ENCODE assay signal across 15 cellular contexts in the genomic region with DNA sequence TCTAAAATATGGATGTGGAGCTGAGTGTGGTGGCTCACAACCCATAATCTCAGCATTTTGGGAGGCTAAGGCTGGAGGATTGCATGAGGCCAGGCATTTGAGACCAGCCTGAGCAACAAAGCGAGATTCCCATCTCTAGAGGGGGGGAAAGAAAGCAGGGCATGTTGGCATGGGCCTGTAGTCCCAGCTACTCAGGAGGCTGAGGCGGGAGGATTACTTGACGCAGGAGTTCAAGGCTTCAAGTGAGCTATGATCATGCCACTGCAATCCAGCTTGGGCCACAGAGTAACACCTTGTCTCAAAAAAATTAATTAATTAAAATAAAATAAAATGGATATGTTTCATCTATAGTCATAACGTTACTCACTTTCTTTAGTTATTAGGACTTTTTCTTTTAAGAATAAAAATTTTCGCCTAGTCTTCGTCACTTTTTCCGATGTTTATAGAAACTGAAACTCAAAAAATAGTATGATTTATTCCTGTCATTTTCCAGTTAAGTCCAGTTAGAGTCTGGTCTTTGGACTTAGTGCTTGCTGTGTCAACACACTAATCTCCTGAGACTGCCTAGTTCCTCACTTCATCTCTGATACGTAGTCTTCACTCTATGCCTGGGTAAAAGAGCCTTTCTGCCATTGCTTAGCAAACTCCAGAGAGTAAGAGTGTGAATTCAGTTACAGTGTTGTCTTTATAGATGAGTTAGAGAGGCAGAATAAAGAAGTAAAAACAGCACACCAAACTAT. TPM values are rescaled to one million over a fixed set of nuclear protein-coding genes. Genes with fewer than 3 reads are reported as not detected.
DNase-seq lines count a peak whose midpoint lies in the region; ATAC-seq, FAIRE-seq and TF ChIP-seq lines count a peak whose summit lies in the region.
"Had no signal": no experiment of that assay in that cellular context is flagged by ENCODE, and none has a peak within 500 bp of the region (broad histone marks: within the 10 kb centered on the region; RNA-seq: fewer than 3 reads in every experiment).

No MANE protein-coding gene starts in this region.

- peak in 1 of 2 experiments; percentile 74; a peak in 4 of 6 replicates for ATAC-seq in A549
- ATAC-seq in activated naive CD8-positive, alpha-beta T cell treated with anti-CD3 and anti-CD28 coated beads, Interleukin-2, amount 50 U/mL, for 24 hours = no peak
- ATAC-seq: T-cell had no signal

- 67% methylated on average over 8 of the region's 8 CpGs for WGBS in A549 (ENCODE audit: missing lambda C conversion rate)

- DNase-seq in A549 (ENCODE audit: low read depth in 1 of 2, low spot score in 1 of 2) = peak in 1 of 2 experiments; percentile 37
- peak; percentile 33 for DNase-seq in GM13976 (ENCODE audit: low spot score)
- DNase-seq in activated naive CD8-positive, alpha-beta T cell treated with anti-CD3 and anti-CD28 coated beads, Interleukin-2, amount 50 U/mL, for 24 hours = no peak
- no peak for DNase-seq in mesothelial cell of epicardium (ENCODE audit: low spot score in 2 of 2, unreplicated experiment in 2 of 2)
- DNase-seq in RWPE1 (ENCODE audit: low spot score) = no peak
- DNase-seq in KG1 (lab: John Stamatoyannopoulos, UW) = no peak
- DNase-seq in retina = no peak
- no peak for DNase-seq in COLO829 (ENCODE audit: low spot score)
- DNase-seq: activated CD4-positive, alpha-beta T cell treated with anti-CD3 and anti-CD28 coated beads for 48 hours; DND-41; NCI-H1105; T-cell; trophoblast cell had no signal

- no peaks in the 10 kb centered on the region for H3K9me3 ChIP-seq in A549

- H3K4me1 Mint-ChIP-seq in activated naive CD8-positive, alpha-beta T cell treated with anti-CD3 and anti-CD28 coated beads, Interleukin-2, amount 50 U/mL, for 24 hours = peaks cover 12% of the 10 kb centered on the region
- no peaks in the 10 kb centered on the region for H3K4me1 Mint-ChIP-seq in mesothelial cell of epicardium

- CTCF ChIA-PET in A549 (lab: Yijun Ruan, JAX) (interaction anchor here (1.4 kb wide), 1 partner anchor 29 kb away, joined by 3 read pairs; no protein-coding TSS in a partner anchor), RWPE1 (lab: Yijun Ruan, JAX) (interaction anchor here (0.6 to 1.1 kb wide), 5 partner anchors 9 to 896 kb away, joined by 3 to 4 read pairs (median 3); no protein-coding TSS in a partner anchor)

- no peak overlapping the region for H3K4me3 ChIP-seq in A549

- peaks cover 17% of the 10 kb centered on the region for H3K36me3 Mint-ChIP-seq in activated naive CD8-positive, alpha-beta T cell treated with anti-CD3 and anti-CD28 coated beads, Interleukin-2, amount 50 U/mL, for 24 hours (ENCODE audit: low read depth)
- H3K36me3 Mint-ChIP-seq in mesothelial cell of epicardium = peaks cover 5% of the 10 kb centered on the region

- H3K9me3 Mint-ChIP-seq in activated naive CD8-positive, alpha-beta T cell treated with anti-CD3 and anti-CD28 coated beads, Interleukin-2, amount 50 U/mL, for 24 hours = no peaks in the 10 kb centered on the region
- H3K9me3 Mint-ChIP-seq in mesothelial cell of epicardium = no peaks in the 10 kb centered on the region
- H3K9me3 Mint-ChIP-seq: T-cell had no signal

- no peak overlapping the region for H3K27ac ChIP-seq in A549
- H3K27ac ChIP-seq in RWPE1 = no peak overlapping the region

- TF ChIP-seq EP300 in A549 (IDR thresholded peaks at IDR 0.05) = no peak

- no peak for TF ChIP-seq RAD21 in A549 (conservative IDR thresholded peaks at IDR 0.05 in 1 of 2, IDR thresholded peaks at IDR 0.05 in 1 of 2)

- no peak for FAIRE-seq in A549 (lab: Jason Lieb, UNC)
- FAIRE-seq: astrocyte, HTR-8/SVneo had no signal

- H3K4me1 ChIP-seq in A549 = peaks cover 7% of the 10 kb centered on the region; the same call in 1 of the 3 replicates

- no peaks in the 10 kb centered on the region for H3K27me3 Mint-ChIP-seq in activated naive CD8-positive, alpha-beta T cell treated with anti-CD3 and anti-CD28 coated beads, Interleukin-2, amount 50 U/mL, for 24 hours
- H3K27me3 Mint-ChIP-seq in mesothelial cell of epicardium (ENCODE audit: low read depth) = no peaks in the 10 kb centered on the region
- H3K27me3 Mint-ChIP-seq: T-cell had no signal

- in situ Hi-C loops in GM13976 (cut with MboI; ENCODE audit: low sequenced_read_pairs, unreplicated experiment) = no loop called here

- POLR2A ChIA-PET in A549 (lab: Yijun Ruan, JAX) (no interaction called here), RWPE1 (lab: Yijun Ruan, JAX; ENCODE audit: low non-redundant PET) (no interaction called here)

- no peak for TF ChIP-seq POLR2A in A549 (IDR thresholded peaks at IDR 0.05; ENCODE audit: low read length)

- no peak overlapping the region for H3K4me3 Mint-ChIP-seq in activated naive CD8-positive, alpha-beta T cell treated with anti-CD3 and anti-CD28 coated beads, Interleukin-2, amount 50 U/mL, for 24 hours
- H3K4me3 Mint-ChIP-seq in mesothelial cell of epicardium = no peak overlapping the region
- H3K4me3 Mint-ChIP-seq: T-cell had no signal

- TF ChIP-seq CTCF in A549 (IDR thresholded peaks at IDR 0.05) (no peak), GM13976 (IDR thresholded peaks at IDR 0.05; ENCODE audit: borderline replicate concordance, control extremely low read depth, extremely low read depth, insufficient read depth, missing control alignments) (no peak), mesothelial cell of epicardium (IDR thresholded peaks at IDR 0.05; ENCODE audit: unreplicated experiment) (no peak), RWPE1 (conservative IDR thresholded peaks at IDR 0.05; ENCODE audit: low read depth) (no peak)

- peak overlapping the region; percentile 36 for H3K27ac Mint-ChIP-seq in activated naive CD8-positive, alpha-beta T cell treated with anti-CD3 and anti-CD28 coated beads, Interleukin-2, amount 50 U/mL, for 24 hours
- H3K27ac Mint-ChIP-seq in mesothelial cell of epicardium = peak overlapping the region; percentile 0
- H3K27ac Mint-ChIP-seq: T-cell had no signal

- peak overlapping the region; percentile 43 for H3K4me2 ChIP-seq in A549

TF ChIP-seq in A549, 52 proteins besides CTCF, POLR2A, EP300 and RAD21 (continues in another document):
- TF ChIP-seq HEYL (CRISPR knock-in tag; IDR thresholded peaks at IDR 0.05) (no peak), RARB (CRISPR knock-in tag; IDR thresholded peaks at IDR 0.05) (no peak), HDAC2 (IDR thresholded peaks at IDR 0.05) (no peak), JUNB (IDR thresholded peaks at IDR 0.05) (no peak), RFX5 (IDR thresholded peaks at IDR 0.05) (no peak), BCL3 (IDR thresholded peaks at IDR 0.05) (no peak), MYC (IDR thresholded peaks at IDR 0.05; ENCODE audit: borderline replicate concordance, low read length) (no peak), NFE2L2 (conservative IDR thresholded peaks at IDR 0.05; ENCODE audit: low read length) (no peak), SMC3 (IDR thresholded peaks at IDR 0.05) (no peak)
- TF ChIP-seq, protein P1, sequence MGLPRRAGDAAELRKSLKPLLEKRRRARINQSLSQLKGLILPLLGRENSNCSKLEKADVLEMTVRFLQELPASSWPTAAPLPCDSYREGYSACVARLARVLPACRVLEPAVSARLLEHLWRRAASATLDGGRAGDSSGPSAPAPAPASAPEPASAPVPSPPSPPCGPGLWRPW (IDR thresholded peaks at IDR 0.05) = no peak
- TF ChIP-seq, protein P2, sequence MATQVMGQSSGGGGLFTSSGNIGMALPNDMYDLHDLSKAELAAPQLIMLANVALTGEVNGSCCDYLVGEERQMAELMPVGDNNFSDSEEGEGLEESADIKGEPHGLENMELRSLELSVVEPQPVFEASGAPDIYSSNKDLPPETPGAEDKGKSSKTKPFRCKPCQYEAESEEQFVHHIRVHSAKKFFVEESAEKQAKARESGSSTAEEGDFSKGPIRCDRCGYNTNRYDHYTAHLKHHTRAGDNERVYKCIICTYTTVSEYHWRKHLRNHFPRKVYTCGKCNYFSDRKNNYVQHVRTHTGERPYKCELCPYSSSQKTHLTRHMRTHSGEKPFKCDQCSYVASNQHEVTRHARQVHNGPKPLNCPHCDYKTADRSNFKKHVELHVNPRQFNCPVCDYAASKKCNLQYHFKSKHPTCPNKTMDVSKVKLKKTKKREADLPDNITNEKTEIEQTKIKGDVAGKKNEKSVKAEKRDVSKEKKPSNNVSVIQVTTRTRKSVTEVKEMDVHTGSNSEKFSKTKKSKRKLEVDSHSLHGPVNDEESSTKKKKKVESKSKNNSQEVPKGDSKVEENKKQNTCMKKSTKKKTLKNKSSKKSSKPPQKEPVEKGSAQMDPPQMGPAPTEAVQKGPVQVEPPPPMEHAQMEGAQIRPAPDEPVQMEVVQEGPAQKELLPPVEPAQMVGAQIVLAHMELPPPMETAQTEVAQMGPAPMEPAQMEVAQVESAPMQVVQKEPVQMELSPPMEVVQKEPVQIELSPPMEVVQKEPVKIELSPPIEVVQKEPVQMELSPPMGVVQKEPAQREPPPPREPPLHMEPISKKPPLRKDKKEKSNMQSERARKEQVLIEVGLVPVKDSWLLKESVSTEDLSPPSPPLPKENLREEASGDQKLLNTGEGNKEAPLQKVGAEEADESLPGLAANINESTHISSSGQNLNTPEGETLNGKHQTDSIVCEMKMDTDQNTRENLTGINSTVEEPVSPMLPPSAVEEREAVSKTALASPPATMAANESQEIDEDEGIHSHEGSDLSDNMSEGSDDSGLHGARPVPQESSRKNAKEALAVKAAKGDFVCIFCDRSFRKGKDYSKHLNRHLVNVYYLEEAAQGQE (IDR thresholded peaks at IDR 0.05) = no peak

RNA-seq across cellular contexts. Expression of gene IARS2, which starts 28.0 kb away (rescaled TPM):
- polyA plus RNA-seq in A549 (2011; rRNA removed) (66.7 and 97.0 TPM in 2 replicates), A549 (2017; fragmentation: RNase III; extraction: RNeasy Plus Mini Kit Qiagen cat#74134 plus additional on column Dnase treatment) (115 to 116 TPM (median 115 TPM) in 3 replicates)
- polyA plus RNA-seq in A549 (2012; cell fraction: cytosol; rRNA removed) = 17.9 and 23.8 TPM in 2 replicates
- 12.6 and 23.5 TPM in 2 replicates for polyA plus RNA-seq in A549 (2012; cell fraction: nucleus; rRNA removed)
- polyA minus RNA-seq in A549 (2011; rRNA and poly(A)+ RNA removed) = 29.9 and 44.2 TPM in 2 replicates
- 57.0 to 60.4 TPM (median 58.4 TPM) in 3 replicates for total RNA-seq in mesothelial cell of epicardium

RNA-seq across cellular contexts. Expression of gene BPNT1, which starts 32.4 kb away (rescaled TPM):
- polyA plus RNA-seq in A549 (2011; rRNA removed) (43.5 and 45.2 TPM in 2 replicates), A549 (2017; fragmentation: RNase III; extraction: RNeasy Plus Mini Kit Qiagen cat#74134 plus additional on column Dnase treatment) (25.8 to 28.5 TPM (median 27.0 TPM) in 3 replicates)
- 12.5 and 14.3 TPM in 2 replicates for polyA plus RNA-seq in A549 (2012; cell fraction: cytosol; rRNA removed)
- 8.6 and 12.8 TPM in 2 replicates for polyA plus RNA-seq in A549 (2012; cell fraction: nucleus; rRNA removed)
- 15.0 and 23.0 TPM in 2 replicates for polyA minus RNA-seq in A549 (2011; rRNA and poly(A)+ RNA removed)
- 23.2 to 26.6 TPM (median 23.9 TPM) in 3 replicates for total RNA-seq in mesothelial cell of epicardium
